ENCODE assay signal across 10 cellular contexts in genomic region chr1:207815913-207816312, GRCh38.
DNase-seq lines count a peak whose midpoint lies in the region; ATAC-seq and TF ChIP-seq lines count a peak whose summit lies in the region.
"Had no signal": no experiment of that assay in that cellular context is flagged by ENCODE, and none has a peak within 500 bp of the region (broad histone marks: within the 10 kb centered on the region; RNA-seq: fewer than 3 reads in every experiment).

No MANE protein-coding gene starts in this region.

- no peak for TF ChIP-seq CTCF in NB4 (IDR thresholded peaks at IDR 0.05; ENCODE audit: low read depth, low read length)
- TF ChIP-seq CTCF in MCF 10A (IDR thresholded peaks at IDR 0.05; ENCODE audit: unreplicated experiment) = no peak
- no peak for TF ChIP-seq CTCF in gastrocnemius medialis (IDR thresholded peaks at IDR 0.05 in 4 of 5, conservative IDR thresholded peaks at IDR 0.05 in 1 of 5)

- in situ Hi-C loops in gastrocnemius medialis (cut with MboI; ENCODE audit: low sequenced_read_pairs in 4 of 4) = loop anchor here in 1 of 4 donors (25.0 kb wide), 1 partner anchor 1129 kb away; the partner anchor contains the start of gene MAPKAPK2

- CTCF ChIA-PET in CD4-positive, alpha-beta memory T cell (lab: Charles Lee; ENCODE audit: partially characterized antibody) = no interaction called here
- CTCF ChIA-PET in MCF 10A (lab: Yijun Ruan, JAX) = interaction anchor here (0.6 to 28.1 kb wide), 6 partner anchors 10 to 429 kb away, joined by 3 to 790 read pairs (median 4); no protein-coding TSS in a partner anchor

- intact Hi-C loops in CD4-positive, alpha-beta memory T cell (cut with micrococcal nuclease) = no loop called here
- intact Hi-C loops in MCF 10A (cut with micrococcal nuclease) (no loop called here), gastrocnemius medialis (cut with DNase I; ENCODE audit: low total_unique reads) (loop anchor here (5.0 to 10.0 kb wide), 2 partner anchors 759 to 1121 kb away; no protein-coding TSS in a partner anchor)

- H3K27me3 Mint-ChIP-seq in CD4-positive, alpha-beta memory T cell = no peaks in the 10 kb centered on the region
- H3K27me3 Mint-ChIP-seq in MCF 10A (ENCODE audit: insufficient read depth, unreplicated experiment) = no peaks in the 10 kb centered on the region

- peaks cover 56% of the 10 kb centered on the region for H3K36me3 ChIP-seq in CD4-positive, alpha-beta memory T cell (ENCODE audit: insufficient read depth, low read length)
- H3K36me3 ChIP-seq in gastrocnemius medialis = peaks cover 2 to 69% of the 10 kb centered on the region in 2 donors

- no peak overlapping the region for H3K27ac ChIP-seq in CD4-positive, alpha-beta memory T cell (ENCODE audit: low read depth, low read length)
- H3K27ac ChIP-seq in gastrocnemius medialis = peak overlapping the region; percentile 96 to 100 (median 99)

- no TSS peak for BruUV-seq in MCF 10A (replicated peaks; lab: Mats Ljungman, UMichigan)

- POLR2A ChIA-PET in CD4-positive, alpha-beta memory T cell (lab: Charles Lee; ENCODE audit: partially characterized antibody) = interaction anchor here (0.8 kb wide), 1 partner anchor 8 kb away, joined by 4 read pairs; no protein-coding TSS in a partner anchor
- POLR2A ChIA-PET in MCF 10A (lab: Yijun Ruan, JAX) = interaction anchor here (2.2 kb wide), 1 partner anchor 52 kb away, joined by 11 read pairs; no protein-coding TSS in a partner anchor

- H3K4me1 Mint-ChIP-seq in CD4-positive, alpha-beta memory T cell = peaks cover 48 to 90% (median 71%) of the 10 kb centered on the region in 4 donors
- H3K4me1 Mint-ChIP-seq in MCF 10A (ENCODE audit: insufficient read depth, unreplicated experiment) = peaks cover 75% of the 10 kb centered on the region

- H3K4me3 ChIP-seq in CD4-positive, alpha-beta memory T cell (ENCODE audit: low read length in 2 of 2) = no peak overlapping the region
- no peak overlapping the region for H3K4me3 ChIP-seq in NB4 (ENCODE audit: low read depth, low read length)
- peak overlapping the region; percentile 44 to 95 (median 58) for H3K4me3 ChIP-seq in gastrocnemius medialis

- H3K4me1 ChIP-seq in CD4-positive, alpha-beta memory T cell (ENCODE audit: insufficient read depth, low read length) = peaks cover 70% of the 10 kb centered on the region
- peaks cover 66 to 86% of the 10 kb centered on the region in 2 donors for H3K4me1 ChIP-seq in gastrocnemius medialis

- H3K36me3 Mint-ChIP-seq in CD4-positive, alpha-beta memory T cell = peaks cover 52 to 77% of the 10 kb centered on the region in 2 donors
- peaks cover 98% of the 10 kb centered on the region for H3K36me3 Mint-ChIP-seq in MCF 10A (ENCODE audit: insufficient read depth, unreplicated experiment)

- peak overlapping the region in 1 of 8 donors; percentile 50 for H3K4me3 Mint-ChIP-seq in CD4-positive, alpha-beta memory T cell
- H3K4me3 Mint-ChIP-seq in MCF 10A (ENCODE audit: unreplicated experiment) = no peak overlapping the region

- no peaks in the 10 kb centered on the region for H3K27me3 ChIP-seq in CD4-positive, alpha-beta memory T cell (ENCODE audit: insufficient read depth, low read length)
- H3K27me3 ChIP-seq in gastrocnemius medialis = no peaks in the 10 kb centered on the region

- DNase-seq in CD4-positive, alpha-beta memory T cell = peak in 1 of 5 donors; percentile 59
- DNase-seq in NB4 (ENCODE audit: low read depth) (peak; percentile 71), MCF 10A (ENCODE audit: unreplicated experiment) (peak; percentile 47), gastrocnemius medialis (peak; percentile 3 to 12), hypothalamus (lab: John Stamatoyannopoulos, UW) (no peak)
- DNase-seq: activated effector memory CD4-positive, alpha-beta T cell treated with Interleukin-2 at 50 U/mL for 16 hours; NCI-H748 treated with DMSO at 0.1 percent for 48 hours had no signal

- TF ChIP-seq POLR2A in NB4 (IDR thresholded peaks at IDR 0.05; ENCODE audit: extremely low read depth, insufficient read length) (no peak), gastrocnemius medialis (IDR thresholded peaks at IDR 0.05) (no peak)

- ATAC-seq in gastrocnemius medialis = no peak
- no peak for ATAC-seq in GM21825 (IDR thresholded peaks at IDR 0.05; ENCODE audit: unreplicated experiment)
- ATAC-seq in HG03039 (IDR thresholded peaks at IDR 0.05; ENCODE audit: unreplicated experiment) = no peak
- ATAC-seq in HG02588 (IDR thresholded peaks at IDR 0.05; ENCODE audit: unreplicated experiment) = no peak

- no peaks in the 10 kb centered on the region for H3K9me3 ChIP-seq in CD4-positive, alpha-beta memory T cell (ENCODE audit: control insufficient read depth in 1 of 2, low read length in 2 of 2)
- no peaks in the 10 kb centered on the region for H3K9me3 ChIP-seq in gastrocnemius medialis

- H3K9me3 Mint-ChIP-seq in CD4-positive, alpha-beta memory T cell = peaks cover 0 to 3% (median 0%) of the 10 kb centered on the region in 8 donors
- no peaks in the 10 kb centered on the region for H3K9me3 Mint-ChIP-seq in MCF 10A (ENCODE audit: unreplicated experiment)

- H3K27ac Mint-ChIP-seq in CD4-positive, alpha-beta memory T cell = peak overlapping the region; percentile 61 to 91 (median 75)
- H3K27ac Mint-ChIP-seq in MCF 10A (ENCODE audit: low read depth, unreplicated experiment) = no peak overlapping the region

Comparison
In these comparisons a context has a peak if more than half of its experiments do, and no peak if none do; other contexts are left out.
1. DNase-seq: peak in NB4 (single experiment), MCF 10A (single experiment) and gastrocnemius medialis (2 of 2); none in hypothalamus (0 of 51).
2. H3K4me3 ChIP-seq: peak in gastrocnemius medialis (4 of 4); none in CD4-positive, alpha-beta memory T cell (0 of 2) and NB4 (single experiment).